In the genomic region with DNA sequence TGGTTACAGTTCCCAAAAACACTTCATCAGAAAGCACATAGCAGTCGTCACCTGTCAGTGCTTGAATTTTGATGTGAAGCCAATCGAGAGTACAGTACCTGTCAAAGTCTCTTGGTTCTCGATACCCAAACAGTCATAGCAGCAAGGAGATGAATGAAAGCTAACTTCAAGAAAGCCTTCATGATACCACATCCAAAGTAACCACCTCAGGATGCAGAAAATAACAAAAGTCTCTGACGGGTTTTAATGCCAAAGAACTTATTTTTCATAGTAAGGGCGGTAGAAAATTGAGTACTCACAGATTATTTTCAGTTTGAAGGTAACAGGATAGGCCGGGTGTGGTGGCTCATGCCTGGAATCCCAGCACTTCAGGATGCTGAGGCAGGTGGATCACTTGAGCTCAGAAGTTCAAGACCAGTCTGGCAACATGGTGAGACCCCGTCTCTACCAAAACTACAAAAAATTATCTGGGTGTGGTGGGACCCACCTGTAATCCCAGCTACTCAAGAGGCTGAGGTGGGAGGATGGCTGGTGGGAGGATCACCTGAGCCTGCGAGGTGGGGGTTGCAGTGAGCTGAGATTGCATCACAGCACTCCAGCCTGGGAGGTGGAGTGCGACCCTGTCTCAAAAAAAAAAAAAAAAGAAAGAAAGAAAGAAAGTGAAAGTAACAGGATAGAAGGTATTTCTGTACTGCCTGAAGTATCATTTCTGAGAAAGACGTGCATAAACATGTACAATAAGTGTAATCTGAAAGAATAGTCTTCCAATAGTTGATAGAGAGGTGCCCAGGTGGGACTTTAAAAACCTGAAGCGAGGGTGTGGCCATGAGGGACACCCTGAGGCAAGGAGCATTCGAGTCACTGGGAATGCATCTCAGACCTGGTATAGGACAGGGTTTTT, we compare ENCODE assay signal across 12 cellular contexts. TPM values are rescaled to one million over a fixed set of nuclear protein-coding genes. Genes with fewer than 3 reads are reported as not detected.
A peak's percentile ranks its signal among the peaks of the same experiment; 100 is the strongest.
DNase-seq lines count a peak whose midpoint lies in the region; ATAC-seq and TF ChIP-seq lines count a peak whose summit lies in the region.
"Had no signal": no experiment of that assay in that cellular context is flagged by ENCODE, and none has a peak within 500 bp of the region (broad histone marks: within the 10 kb centered on the region; RNA-seq: fewer than 3 reads in every experiment).

No MANE protein-coding gene starts in this region.

- H3K27ac ChIP-seq in PC-3 (ENCODE audit: low read length), result no peak overlapping the region

- H3K4me1 ChIP-seq in Caco-2, result no peaks in the 10 kb centered on the region
- H3K4me1 ChIP-seq in PC-3 (ENCODE audit: insufficient read depth, low read length), result no peaks in the 10 kb centered on the region

- H3K27me3 ChIP-seq in Caco-2 (replicated peaks; ENCODE audit: control insufficient read depth, insufficient read depth, low read length) (no peaks in the 10 kb centered on the region), PC-3 (ENCODE audit: low read length) (no peaks in the 10 kb centered on the region)

- H3K9me2 ChIP-seq in PC-3 (replicated peaks; ENCODE audit: low read length), result no peaks in the 10 kb centered on the region

- no peak overlapping the region for H3K9ac ChIP-seq in PC-3 (ENCODE audit: low read length)

- H4K20me1 ChIP-seq in PC-3 (ENCODE audit: low read length), result no peaks in the 10 kb centered on the region

- DNase-seq in Caco-2 (no peak), PC-3 (peak; percentile 14), iPS-NIHi11 (ENCODE audit: low spot score) (no peak), retina (no peak), NCI-H82 (lab: John Stamatoyannopoulos, UW) (no peak)
- peak in 9 of 10 donors; percentile 23 to 92 (median 71) for DNase-seq in naive thymus-derived CD8-positive, alpha-beta T cell
- DNase-seq: NCI-H1436; nephron progenitor cell; NK-92 treated with Interleukin-12 subunit alpha and Interleukin-12 subunit beta, amount 100 ng/mL, for 24 hours; stimulated activated CD4-positive, alpha-beta T cell treated with anti-CD3 and anti-CD28 coated beads, Interleukin-12 subunit alpha, Interleukin-12 subunit beta, amount 100 ng/mL, for 4 hours had no signal

- TF ChIP-seq CTCF in Caco-2 (IDR thresholded peaks at IDR 0.05; ENCODE audit: insufficient read depth in 1 of 2, low read depth in 1 of 2, low read length in 1 of 2, severe bottlenecking in 1 of 2, unreplicated experiment in 1 of 2) (no peak), PC-3 (conservative IDR thresholded peaks at IDR 0.05; ENCODE audit: low read depth, low read length) (no peak)

- no peaks in the 10 kb centered on the region for H3F3A ChIP-seq in PC-3 (ENCODE audit: low read length, unreplicated experiment)

- no peak for ATAC-seq in PC-3
- ATAC-seq in naive thymus-derived CD8-positive, alpha-beta T cell, result peak; percentile 90 to 94
- no peak for ATAC-seq in GM21529 (IDR thresholded peaks at IDR 0.05; ENCODE audit: unreplicated experiment)

- H3K4me2 ChIP-seq in PC-3 (ENCODE audit: low read length), result no peak overlapping the region

- BruUV-seq in Caco-2 (replicated peaks; lab: Mats Ljungman, UMichigan), result no TSS peak
- no TSS peak for BruUV-seq in PC-3 (replicated peaks; lab: Mats Ljungman, UMichigan)

- intact Hi-C loops in Caco-2 (cut with micrococcal nuclease; ENCODE audit: unreplicated experiment), result no loop called here
- intact Hi-C loops in PC-3 (cut with micrococcal nuclease), result no loop called here

- peaks cover 56% of the 10 kb centered on the region for H3K36me3 Mint-ChIP-seq in Caco-2 (ENCODE audit: insufficient read depth, unreplicated experiment)
- peaks cover 8% of the 10 kb centered on the region for H3K36me3 Mint-ChIP-seq in activated naive CD8-positive, alpha-beta T cell
- peaks cover 0 to 15% (median 0%) of the 10 kb centered on the region in 3 donors for H3K36me3 Mint-ChIP-seq in naive thymus-derived CD8-positive, alpha-beta T cell

- H3K27me3 Mint-ChIP-seq in Caco-2 (ENCODE audit: insufficient read depth, unreplicated experiment), result no peaks in the 10 kb centered on the region
- H3K27me3 Mint-ChIP-seq in activated naive CD8-positive, alpha-beta T cell, result no peaks in the 10 kb centered on the region
- no peaks in the 10 kb centered on the region for H3K27me3 Mint-ChIP-seq in naive thymus-derived CD8-positive, alpha-beta T cell

- CTCF ChIA-PET in Caco-2 (lab: Charles Lee), result no interaction called here
- CTCF ChIA-PET in PC-3 (lab: Charles Lee), result no interaction called here

- no peak overlapping the region for H3K4me3 Mint-ChIP-seq in Caco-2 (ENCODE audit: unreplicated experiment)
- H3K4me3 Mint-ChIP-seq in activated naive CD8-positive, alpha-beta T cell, result peak overlapping the region; percentile 85
- H3K4me3 Mint-ChIP-seq in naive thymus-derived CD8-positive, alpha-beta T cell, result peak overlapping the region; percentile 84 to 96 (median 90)
- H3K4me3 Mint-ChIP-seq: nephron progenitor cell had no signal

- no peak overlapping the region for H3K4me3 ChIP-seq in Caco-2 (ENCODE audit: low read depth, low read length)
- H3K4me3 ChIP-seq in PC-3 (ENCODE audit: low read length), result no peak overlapping the region

- peaks cover 7% of the 10 kb centered on the region for H3K4me1 Mint-ChIP-seq in Caco-2 (ENCODE audit: low read depth, unreplicated experiment)
- H3K4me1 Mint-ChIP-seq in activated naive CD8-positive, alpha-beta T cell (ENCODE audit: low read depth), result peaks cover 25% of the 10 kb centered on the region
- H3K4me1 Mint-ChIP-seq in naive thymus-derived CD8-positive, alpha-beta T cell, result peaks cover 14 to 25% (median 24%) of the 10 kb centered on the region in 4 donors
- H3K4me1 Mint-ChIP-seq: nephron progenitor cell had no signal

- no peaks in the 10 kb centered on the region; the same call in 1 of the 2 replicates for H3K9me3 ChIP-seq in Caco-2
- H3K9me3 ChIP-seq in PC-3 (ENCODE audit: low read length), result no peaks in the 10 kb centered on the region

- peak overlapping the region; percentile 9 for H3K27ac Mint-ChIP-seq in Caco-2 (ENCODE audit: unreplicated experiment)
- H3K27ac Mint-ChIP-seq in activated naive CD8-positive, alpha-beta T cell, result peak overlapping the region; percentile 98
- H3K27ac Mint-ChIP-seq in naive thymus-derived CD8-positive, alpha-beta T cell, result peak overlapping the region; percentile 90 to 100 (median 99)
- H3K27ac Mint-ChIP-seq: nephron progenitor cell had no signal

- no peaks in the 10 kb centered on the region for H3K79me2 ChIP-seq in PC-3 (ENCODE audit: low read length)

- POLR2A ChIA-PET in Caco-2 (lab: Charles Lee), result interaction anchor here (0.6 kb wide), 1 partner anchor 16 kb away, joined by 4 read pairs; no protein-coding TSS in a partner anchor
- POLR2A ChIA-PET in PC-3 (lab: Charles Lee; ENCODE audit: unreplicated experiment), result no interaction called here
- POLR2A ChIA-PET in naive thymus-derived CD8-positive, alpha-beta T cell (lab: Charles Lee), result interaction anchor here (0.6 to 6.6 kb wide), 13 partner anchors 9 to 1742 kb away, joined by 3 to 109 read pairs (median 4); a partner anchor contains a TSS

- H3K36me3 ChIP-seq in Caco-2 (ENCODE audit: control insufficient read depth, insufficient read depth, low read length) (no peaks in the 10 kb centered on the region; the same call in 1 of the 2 replicates), PC-3 (ENCODE audit: low read depth, low read length) (peaks cover 12% of the 10 kb centered on the region)

- H3K9me3 Mint-ChIP-seq in Caco-2 (ENCODE audit: unreplicated experiment), result no peaks in the 10 kb centered on the region
- no peaks in the 10 kb centered on the region for H3K9me3 Mint-ChIP-seq in activated naive CD8-positive, alpha-beta T cell (ENCODE audit: low read depth)
- H3K9me3 Mint-ChIP-seq in naive thymus-derived CD8-positive, alpha-beta T cell, result no peaks in the 10 kb centered on the region

- H2AFZ ChIP-seq in PC-3 (ENCODE audit: low read length), result no peak overlapping the region

RNA-seq across cellular contexts. Expression of a gene that starts 15.4 kb away (rescaled TPM):
- 40.4 and 47.5 TPM in 2 replicates for total RNA-seq in Caco-2 (2022)
- 16.6 and 17.3 TPM in 2 replicates for total RNA-seq in PC-3 (2014; rRNA removed)
- 10 to 100 TPM; 28.2 to 30.4 TPM for total RNA-seq in naive thymus-derived CD8-positive, alpha-beta T cell
- polyA plus RNA-seq in naive thymus-derived CD8-positive, alpha-beta T cell, result 10 to 100 TPM; 18.1 to 23.6 (median 18.9) TPM

RNA-seq across cellular contexts. Expression of a gene that starts 16.2 kb away (rescaled TPM):
- total RNA-seq in Caco-2 (2022) (349 and 356 TPM in 2 replicates), PC-3 (2014; rRNA removed) (562 and 859 TPM in 2 replicates)
- total RNA-seq in naive thymus-derived CD8-positive, alpha-beta T cell, result 100 to 1,000 TPM; 358 to 377 TPM
- polyA plus RNA-seq in naive thymus-derived CD8-positive, alpha-beta T cell, result 100 to 1,000 TPM; 101 to 106 (median 105) TPM

RNA-seq across cellular contexts. Expression of a gene that starts 26.7 kb away (rescaled TPM):
- total RNA-seq in Caco-2 (2022) (37.7 and 38.8 TPM in 2 replicates), PC-3 (2014; rRNA removed) (48.1 and 58.7 TPM in 2 replicates)
- total RNA-seq in naive thymus-derived CD8-positive, alpha-beta T cell, result 10 to 100 TPM; 86.2 to 86.9 TPM
- polyA plus RNA-seq in naive thymus-derived CD8-positive, alpha-beta T cell, result 100 to 1,000 TPM; 140 to 154 (median 146) TPM

RNA-seq across cellular contexts. Expression of a gene that starts 26.9 kb away (rescaled TPM):
- total RNA-seq in Caco-2 (2022) (37.4 and 48.2 TPM in 2 replicates), PC-3 (2014; rRNA removed) (39.0 and 49.8 TPM in 2 replicates)
- total RNA-seq in naive thymus-derived CD8-positive, alpha-beta T cell, result 10 to 100 TPM; 36.6 to 37.8 TPM
- polyA plus RNA-seq in naive thymus-derived CD8-positive, alpha-beta T cell, result 10 to 100 TPM; 10.2 to 34.2 (median 14.4) TPM

RNA-seq across cellular contexts. Expression of a gene that starts 42.5 kb away (rescaled TPM):
- total RNA-seq in Caco-2 (2022), result 66.8 and 70.2 TPM in 2 replicates
- total RNA-seq in PC-3 (2014; rRNA removed), result 98.3 and 148 TPM in 2 replicates
- 10 to 100 TPM; 13.9 to 16.3 TPM for total RNA-seq in naive thymus-derived CD8-positive, alpha-beta T cell
- 10 to 100 TPM in 1 of 3 donors, 1 to 10 TPM in 2; 2.2 to 25.3 (median 5.4) TPM for polyA plus RNA-seq in naive thymus-derived CD8-positive, alpha-beta T cell

Comparison
In these comparisons a context has a peak if more than half of its experiments do, and no peak if none do; other contexts are left out.
1. DNase-seq: peak in PC-3 (single experiment) and naive thymus-derived CD8-positive, alpha-beta T cell (9 of 10); none in Caco-2 (0 of 2), iPS-NIHi11 (single experiment), retina (single experiment) and NCI-H82 (single experiment).
2. H3K27ac Mint-ChIP-seq: peak in every context shown above with its lines; median percentile 99 in naive thymus-derived CD8-positive, alpha-beta T cell; 98 in activated naive CD8-positive, alpha-beta T cell; 9 in Caco-2.
3. ATAC-seq: peak in naive thymus-derived CD8-positive, alpha-beta T cell (2 of 2); none in PC-3 (single experiment) and GM21529 (single experiment).